ENCODE assay signal across 18 cellular contexts in genomic region chr2:231134910-231135650, GRCh38. TPM values are rescaled to one million over a fixed set of nuclear protein-coding genes. Genes with fewer than 3 reads are reported as not detected.
DNase-seq lines count a peak whose midpoint lies in the region; ATAC-seq and TF ChIP-seq lines count a peak whose summit lies in the region.
"Had no signal": no experiment of that assay in that cellular context is flagged by ENCODE, and none has a peak within 500 bp of the region (broad histone marks: within the 10 kb centered on the region; RNA-seq: fewer than 3 reads in every experiment).

No MANE protein-coding gene starts in this region.

- H3K27ac ChIP-seq in HL-60 (replicated peaks) (peak overlapping the region; percentile 34), PC-9 (0 out of 2 replicates have a peak overlapping the region, but pooled peaks have one; percentile 6)

- peaks cover 22% of the 10 kb centered on the region for H3K4me1 ChIP-seq in PC-9 (replicated peaks; ENCODE audit: insufficient read depth)
- peaks cover 7% of the 10 kb centered on the region; the same call in 1 of the 2 replicates for H3K4me1 ChIP-seq in HAP-1
- H3K4me1 ChIP-seq in BE2C: no peaks in the 10 kb centered on the region; the same call in 1 of the 2 replicates

- H3K9me2 ChIP-seq in PC-9 (ENCODE audit: insufficient read depth): no peaks in the 10 kb centered on the region; the same call in 1 of the 2 replicates

- in situ Hi-C loops in HAP-1 (cut with MboI; ENCODE audit: low sequenced_read_pairs): no loop called here

- H3K36me3 Mint-ChIP-seq in memory B cell: peaks cover 4% of the 10 kb centered on the region

- no peaks in the 10 kb centered on the region; the same call in none of the 2 replicates for H4K20me1 ChIP-seq in PC-9 (ENCODE audit: insufficient read depth)

- H3K9me3 ChIP-seq in PC-9 (ENCODE audit: insufficient read depth, low read depth): no peaks in the 10 kb centered on the region
- H3K9me3 ChIP-seq in HAP-1: no peaks in the 10 kb centered on the region
- H3K9me3 ChIP-seq in BE2C: no peaks in the 10 kb centered on the region
- H3K9me3 ChIP-seq: esophagus muscularis mucosa, MG63 had no signal

- no peaks in the 10 kb centered on the region for H3K9me3 Mint-ChIP-seq in memory B cell
- H3K9me3 Mint-ChIP-seq: activated naive CD4-positive, alpha-beta T cell treated with anti-CD3 and anti-CD28 coated beads, Interleukin-2, amount 10 ng/mL, durations not matched to agents 7 days and 5 days; brain had no signal

- peaks cover 35% of the 10 kb centered on the region for H3K79me2 ChIP-seq in PC-9 (ENCODE audit: low read depth)

- no peak overlapping the region for H3K4me2 ChIP-seq in PC-9

- peaks cover 7% of the 10 kb centered on the region for H3K4me1 Mint-ChIP-seq in memory B cell
- H3K4me1 Mint-ChIP-seq: activated naive CD4-positive, alpha-beta T cell treated with anti-CD3 and anti-CD28 coated beads, Interleukin-2, amount 10 ng/mL, durations not matched to agents 7 days and 5 days had no signal

- no peak overlapping the region for H2AFZ ChIP-seq in PC-9

- H3K4me3 ChIP-seq in HL-60 (replicated peaks; ENCODE audit: insufficient read depth, low read length) (no peak overlapping the region), PC-9 (no peak overlapping the region), HAP-1 (no peak overlapping the region), BE2C (ENCODE audit: low read depth, low read length) (no peak overlapping the region)
- H3K4me3 ChIP-seq: esophagus muscularis mucosa, MG63 had no signal

- peaks cover 27% of the 10 kb centered on the region; the same call in 1 of the 2 replicates for H3F3A ChIP-seq in PC-9 (ENCODE audit: insufficient read depth, low read depth)

- peak overlapping the region; percentile 46 for H3K27ac Mint-ChIP-seq in memory B cell
- H3K27ac Mint-ChIP-seq: activated naive CD4-positive, alpha-beta T cell treated with anti-CD3 and anti-CD28 coated beads, Interleukin-2, amount 10 ng/mL, durations not matched to agents 7 days and 5 days; progenitor cell of endocrine pancreas had no signal

- CTCF ChIA-PET in PC-9 (lab: Charles Lee): no interaction called here

- no peak overlapping the region for H3K4me3 Mint-ChIP-seq in memory B cell
- H3K4me3 Mint-ChIP-seq: activated naive CD4-positive, alpha-beta T cell treated with anti-CD3 and anti-CD28 coated beads, Interleukin-2, amount 10 ng/mL, durations not matched to agents 7 days and 5 days; brain had no signal

- POLR2A ChIA-PET in PC-9 (lab: Charles Lee; ENCODE audit: unreplicated experiment): no interaction called here

- H3K27me3 ChIP-seq in HL-60 (ENCODE audit: insufficient read depth, poor library complexity, severe bottlenecking): no peaks in the 10 kb centered on the region
- no peaks in the 10 kb centered on the region for H3K27me3 ChIP-seq in PC-9 (ENCODE audit: insufficient read depth, low read depth)
- H3K27me3 ChIP-seq in HAP-1 (ENCODE audit: low read depth): no peaks in the 10 kb centered on the region
- H3K27me3 ChIP-seq in BE2C: no peaks in the 10 kb centered on the region
- H3K27me3 ChIP-seq: esophagus muscularis mucosa, MG63 had no signal

- intact Hi-C loops in PC-9 (cut with micrococcal nuclease; ENCODE audit: unreplicated experiment): no loop called here

- ATAC-seq in memory B cell (ENCODE audit: low read depth) (peak; percentile 37), GM21447 (IDR thresholded peaks at IDR 0.05; ENCODE audit: unreplicated experiment) (no peak)

- TF ChIP-seq CTCF in HL-60 (IDR thresholded peaks at IDR 0.05; ENCODE audit: insufficient read depth, low read length) (no peak), PC-9 (conservative IDR thresholded peaks at IDR 0.05) (no peak), BE2C (IDR thresholded peaks at IDR 0.05; ENCODE audit: low read depth, low read length) (no peak)

- no TSS peak for BruUV-seq in PC-9 (replicated peaks; lab: Mats Ljungman, UMichigan)

- DNase-seq in DMS79 treated with DMSO at 0.1 percent for 48 hours (lab: John Stamatoyannopoulos, UW) (peak; percentile 38), HL-60 (ENCODE audit: low read depth in 1 of 2, low spot score in 1 of 2) (peak in 1 of 2 experiments; percentile 14), PC-9 (no peak), memory B cell (ENCODE audit: low spot score in 2 of 2) (no peak), HAP-1 (ENCODE audit: low spot score in 2 of 2) (no peak), KG1 (lab: John Stamatoyannopoulos, UW) (no peak), BE2C (no peak)
- DNase-seq: activated CD4-positive, CD25-positive, alpha-beta regulatory T cell treated with anti-CD3 and anti-CD28 coated beads, Interleukin-2, amount 50 U/mL, for 72 hours; activated naive CD4-positive, alpha-beta T cell treated with anti-CD3 and anti-CD28 coated beads, Interleukin-2, amount 10 ng/mL, durations not matched to agents 7 days and 5 days; activated T-cell treated with anti-CD3 and anti-CD28 coated beads for 4 hours; C1 segment of cervical spinal cord; kidney glomerular epithelial cell; MG63 had no signal

- H3K27me3 Mint-ChIP-seq in memory B cell: no peaks in the 10 kb centered on the region
- H3K27me3 Mint-ChIP-seq: activated naive CD4-positive, alpha-beta T cell treated with anti-CD3 and anti-CD28 coated beads, Interleukin-2, amount 10 ng/mL, durations not matched to agents 7 days and 5 days; brain; progenitor cell of endocrine pancreas had no signal

- 0 out of 2 replicates have a peak, but pooled peaks cover 5% of the 10 kb centered on the region for H3K36me3 ChIP-seq in PC-9 (ENCODE audit: low read depth)
- no peaks in the 10 kb centered on the region; the same call in 1 of the 2 replicates for H3K36me3 ChIP-seq in HAP-1 (replicated peaks)
- peaks cover 5% of the 10 kb centered on the region for H3K36me3 ChIP-seq in BE2C

RNA-seq across cellular contexts. Expression of gene HTR2B, which starts 10.2 kb away (rescaled TPM):
- total RNA-seq in PC-9 (2021): not detected in 2 replicates
- 8.6 TPM for polyA plus RNA-seq in BE2C (2012; ENCODE audit: insufficient read depth, insufficient read length, low read depth)
- total RNA-seq: progenitor cell of endocrine pancreas; T-helper 1 cell treated with Interleukin-12 subunit alpha and Interleukin-12 subunit beta and Interleukin-4 antibody, amounts not matched to agents 30 ng/mL and 1 ng/mL, for 36 hours had no signal
